ENCODE assay signal across 11 cellular contexts in genomic region chr4:80185787-80186548, GRCh38. TPM values are rescaled to one million over a fixed set of nuclear protein-coding genes. Genes with fewer than 3 reads are reported as not detected.
A peak's percentile ranks its signal among the peaks of the same experiment; 100 is the strongest.
DNase-seq lines count a peak whose midpoint lies in the region; TF ChIP-seq lines count a peak whose summit lies in the region.
"Had no signal": no experiment of that assay in that cellular context is flagged by ENCODE, and none has a peak within 500 bp of the region (broad histone marks: within the 10 kb centered on the region; RNA-seq: fewer than 3 reads in every experiment).

No MANE protein-coding gene starts in this region.

- DNase-seq in NCI-H748 (lab: John Stamatoyannopoulos, UW; ENCODE audit: unreplicated experiment) (peak; percentile 38), NCI-H748 treated with DMSO at 0.1 percent for 48 hours (lab: John Stamatoyannopoulos, UW) (no peak), glutamatergic neuron (no peak), smooth muscle cell (lab: John Stamatoyannopoulos, UW; ENCODE audit: unreplicated experiment) (no peak), kidney glomerular epithelial cell (lab: John Stamatoyannopoulos, UW) (no peak), KBM-7 (no peak), SHP77 treated with DMSO at 0.1 percent for 48 hours (lab: John Stamatoyannopoulos, UW) (no peak)
- DNase-seq in activated T-helper 2 cell treated with anti-CD3 and anti-CD28 coated beads, Interferon-gamma antibody, Interleukin-2, Interleukin-4, amounts not matched to agents 10 μg/mL and 5 μg/mL and 100 μg/mL, durations not matched to agents 14 hours and 24 hours and 36 hours (ENCODE audit: low spot score), result no peak
- DNase-seq: 8988T; stimulated activated CD4-positive, alpha-beta T cell treated with anti-CD3 and anti-CD28 coated beads, Interleukin-2, amount 100 ng/mL, for 48 hours had no signal

- H4K20me1 ChIP-seq in smooth muscle cell (ENCODE audit: low read depth), result no peaks in the 10 kb centered on the region

- H3K27ac ChIP-seq in smooth muscle cell (ENCODE audit: low read depth), result no peak overlapping the region

- H3K36me3 Mint-ChIP-seq in activated T-helper 2 cell treated with anti-CD3 and anti-CD28 coated beads, Interferon-gamma antibody, Interleukin-2, Interleukin-4, amounts not matched to agents 10 μg/mL and 5 μg/mL and 100 μg/mL, durations not matched to agents 14 hours and 24 hours and 36 hours (ENCODE audit: low read depth), result peaks cover 9% of the 10 kb centered on the region
- H3K36me3 Mint-ChIP-seq in glutamatergic neuron (ENCODE audit: unreplicated experiment), result no peaks in the 10 kb centered on the region

- H3K27me3 Mint-ChIP-seq in activated T-helper 2 cell treated with anti-CD3 and anti-CD28 coated beads, Interferon-gamma antibody, Interleukin-2, Interleukin-4, amounts not matched to agents 10 μg/mL and 5 μg/mL and 100 μg/mL, durations not matched to agents 14 hours and 24 hours and 36 hours (ENCODE audit: low read depth), result peaks cover 40% of the 10 kb centered on the region
- peaks cover 28% of the 10 kb centered on the region for H3K27me3 Mint-ChIP-seq in glutamatergic neuron (ENCODE audit: unreplicated experiment)

- H3K4me1 Mint-ChIP-seq in activated T-helper 2 cell treated with anti-CD3 and anti-CD28 coated beads, Interferon-gamma antibody, Interleukin-2, Interleukin-4, amounts not matched to agents 10 μg/mL and 5 μg/mL and 100 μg/mL, durations not matched to agents 14 hours and 24 hours and 36 hours (ENCODE audit: low read depth), result peaks cover 38% of the 10 kb centered on the region
- H3K4me1 Mint-ChIP-seq in glutamatergic neuron (ENCODE audit: low read depth, unreplicated experiment), result peaks cover 52% of the 10 kb centered on the region

- no peak overlapping the region for H3K9ac ChIP-seq in smooth muscle cell (ENCODE audit: low read depth)

- no peaks in the 10 kb centered on the region for H3K9me3 ChIP-seq in smooth muscle cell (replicated peaks; ENCODE audit: low read depth)
- H3K9me3 ChIP-seq: SJSA1 had no signal

- H3K4me3 ChIP-seq in smooth muscle cell, result peak overlapping the region; percentile 74

- H3K4me1 ChIP-seq in smooth muscle cell (ENCODE audit: low read depth), result peaks cover 15% of the 10 kb centered on the region

- in situ Hi-C loops in KBM-7 (cut with MboI; ENCODE audit: low pct_unique_long_range_greater_than_20kb, low sequenced_read_pairs), result loop anchor here (25.0 kb wide), 1 partner anchor 1224 kb away; no protein-coding TSS in a partner anchor

- peaks cover 99% of the 10 kb centered on the region for H3K27me3 ChIP-seq in smooth muscle cell (ENCODE audit: low read depth)
- H3K27me3 ChIP-seq: SJSA1 had no signal

- H3K4me3 Mint-ChIP-seq in activated T-helper 2 cell treated with anti-CD3 and anti-CD28 coated beads, Interferon-gamma antibody, Interleukin-2, Interleukin-4, amounts not matched to agents 10 μg/mL and 5 μg/mL and 100 μg/mL, durations not matched to agents 14 hours and 24 hours and 36 hours (ENCODE audit: low read depth), result peak overlapping the region; percentile 99
- H3K4me3 Mint-ChIP-seq in glutamatergic neuron (ENCODE audit: unreplicated experiment), result peak overlapping the region; percentile 94

- H3K36me3 ChIP-seq in smooth muscle cell (ENCODE audit: low read depth), result no peaks in the 10 kb centered on the region
- H3K36me3 ChIP-seq: SJSA1 had no signal

- no peaks in the 10 kb centered on the region for H3K9me3 Mint-ChIP-seq in activated T-helper 2 cell treated with anti-CD3 and anti-CD28 coated beads, Interferon-gamma antibody, Interleukin-2, Interleukin-4, amounts not matched to agents 10 μg/mL and 5 μg/mL and 100 μg/mL, durations not matched to agents 14 hours and 24 hours and 36 hours
- H3K9me3 Mint-ChIP-seq in glutamatergic neuron (ENCODE audit: unreplicated experiment), result peaks cover 17% of the 10 kb centered on the region

- H3K27ac Mint-ChIP-seq in activated T-helper 2 cell treated with anti-CD3 and anti-CD28 coated beads, Interferon-gamma antibody, Interleukin-2, Interleukin-4, amounts not matched to agents 10 μg/mL and 5 μg/mL and 100 μg/mL, durations not matched to agents 14 hours and 24 hours and 36 hours, result no peak overlapping the region
- H3K27ac Mint-ChIP-seq in glutamatergic neuron (ENCODE audit: unreplicated experiment), result peak overlapping the region; percentile 50

- WGBS in smooth muscle cell (ENCODE audit: low lambda C conversion rate), result 10% methylated on average over 23 of the region's 23 CpGs

- no peaks in the 10 kb centered on the region for H3K79me2 ChIP-seq in smooth muscle cell (ENCODE audit: low read depth)

- H3F3A ChIP-seq in smooth muscle cell (ENCODE audit: low read depth), result no peaks in the 10 kb centered on the region

- H3K4me2 ChIP-seq in smooth muscle cell, result peak overlapping the region; percentile 97

- intact Hi-C loops in activated T-helper 2 cell treated with anti-CD3 and anti-CD28 coated beads, Interferon-gamma antibody, Interleukin-2, Interleukin-4, amounts not matched to agents 10 μg/mL and 5 μg/mL and 100 μg/mL, durations not matched to agents 14 hours and 24 hours and 36 hours (cut with micrococcal nuclease), result loop anchor here (2.0 kb wide), 1 partner anchor 269 kb away; no protein-coding TSS in a partner anchor

- H2AFZ ChIP-seq in smooth muscle cell (ENCODE audit: low read depth), result no peak overlapping the region

- TF ChIP-seq CTCF in glutamatergic neuron (IDR thresholded peaks at IDR 0.05; ENCODE audit: partially characterized antibody, unreplicated experiment) (no peak), smooth muscle cell (IDR thresholded peaks at IDR 0.05; ENCODE audit: borderline replicate concordance, insufficient read depth, poor library complexity, severe bottlenecking) (no peak)

RNA-seq across cellular contexts. Expression of gene PRDM8, which starts 11.3 kb away (rescaled TPM):
- 1.1 and 1.8 TPM in 2 replicates for total RNA-seq in activated T-helper 2 cell treated with anti-CD3 and anti-CD28 coated beads, Interferon-gamma antibody, Interleukin-2, Interleukin-4, amounts not matched to agents 10 μg/mL and 5 μg/mL and 100 μg/mL, durations not matched to agents 14 hours and 24 hours and 36 hours
- 16.6 TPM for total RNA-seq in glutamatergic neuron (ENCODE audit: unreplicated experiment)
- total RNA-seq in smooth muscle cell, result 0.09 and 0.36 TPM in 2 replicates
- 0.15 and 0.25 TPM in 2 replicates for polyA plus RNA-seq in smooth muscle cell
